ENCODE assay signal across 15 cellular contexts in genomic region chr20:58146761-58147160, GRCh38.
"Had no signal": no experiment of that assay in that cellular context is flagged by ENCODE, and none has a peak within 500 bp of the region (broad histone marks: within the 10 kb centered on the region; RNA-seq: fewer than 3 reads in every experiment).

No MANE protein-coding gene starts in this region.

- H3K4me3 ChIP-seq: body of pancreas, colonic mucosa, gastroesophageal sphincter, heart right ventricle, spleen had no signal

- H3K27ac ChIP-seq: body of pancreas, colonic mucosa, spleen had no signal

- ATAC-seq: activated CD4-positive, alpha-beta T cell treated with anti-CD3 and anti-CD28 coated beads for 36 hours; body of pancreas; gastroesophageal sphincter; stimulated activated memory B cell treated with anti-CD40 and anti-IgM and Interleukin-4, amounts not matched to agents 10 μg/mL and 1 μg/mL and 100 μg/mL, for 72 hours; WTC11 had no signal

- H3K27me3 ChIP-seq: body of pancreas, colonic mucosa had no signal

- H3K4me1 ChIP-seq: body of pancreas, colonic mucosa, heart right ventricle, spleen had no signal

- H3K9me3 ChIP-seq: body of pancreas, colonic mucosa, SK-N-SH had no signal

- H3K36me3 ChIP-seq: colonic mucosa, gastroesophageal sphincter, heart right ventricle, spleen had no signal

- DNase-seq: activated CD4-positive, alpha-beta T cell treated with anti-CD3 and anti-CD28 coated beads for 36 hours; activated CD4-positive, alpha-beta T cell treated with anti-CD3 and anti-CD28 coated beads, Interleukin-2, amount 50 U/mL, for 48 hours; body of pancreas; caudate nucleus; colonic mucosa; heart right ventricle; midbrain; SHP77 treated with DMSO at 0.1 percent for 48 hours; SK-N-SH; spleen; stimulated activated CD4-positive, alpha-beta T cell treated with anti-CD3 and anti-CD28 coated beads, Interleukin-4, amount 100 ng/mL, for 4 hours; trophoblast cell had no signal
